In the genomic region with DNA sequence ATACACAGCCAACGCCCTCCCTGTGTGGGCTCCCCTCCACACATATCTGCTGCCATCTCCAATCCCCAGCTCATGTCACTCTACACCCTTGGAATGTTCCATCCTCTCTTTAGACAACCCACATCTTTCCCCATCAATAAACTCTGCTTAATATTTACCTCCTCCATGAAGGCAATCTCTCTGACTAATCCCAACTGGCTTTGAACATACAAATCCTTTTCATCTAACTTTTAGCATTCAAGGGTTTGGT, we compare ENCODE assay signal across 23 cellular contexts.
DNase-seq lines count a peak whose midpoint lies in the region; ATAC-seq, FAIRE-seq and TF ChIP-seq lines count a peak whose summit lies in the region.
"Had no signal": no experiment of that assay in that cellular context is flagged by ENCODE, and none has a peak within 500 bp of the region (broad histone marks: within the 10 kb centered on the region; RNA-seq: fewer than 3 reads in every experiment).

No MANE protein-coding gene starts in this region.

- CTCF ChIA-PET in HEK293 (lab: Yijun Ruan, JAX), result interaction anchor here (0.5 to 8.1 kb wide), 3 partner anchors 58 to 540 kb away, joined by 3 to 72 read pairs (median 4); no protein-coding TSS in a partner anchor

- no peak overlapping the region for H3K4me2 ChIP-seq in neural cell (ENCODE audit: low read length)
- H3K4me2 ChIP-seq: A549; BLaER1 treated with 17β-estradiol and CSF1 and Interleukin-3, amounts not matched to agents 10 nM and 100 nM had no signal

- H3K27ac Mint-ChIP-seq in glutamatergic neuron (ENCODE audit: unreplicated experiment), result peak overlapping the region; percentile 14
- H3K27ac Mint-ChIP-seq: B cell; CD4-positive, alpha-beta T cell; CD8-positive, alpha-beta T cell had no signal

- H3K27me3 ChIP-seq in neural cell (ENCODE audit: insufficient read depth, low read depth, low read length), result no peaks in the 10 kb centered on the region
- H3K27me3 ChIP-seq: BLaER1 treated with 17β-estradiol and CSF1 and Interleukin-3, amounts not matched to agents 10 nM and 100 nM had no signal

- H3K9me2 ChIP-seq in neural cell (ENCODE audit: insufficient read depth, low read length), result no peaks in the 10 kb centered on the region

- H3K4me3 ChIP-seq in HEK293 (ENCODE audit: low read depth, low read length) (no peak overlapping the region), neural cell (ENCODE audit: low read length) (no peak overlapping the region)
- H3K4me3 ChIP-seq: A549; BLaER1 treated with 17β-estradiol and CSF1 and Interleukin-3, amounts not matched to agents 10 nM and 100 nM had no signal

- H3K36me3 ChIP-seq in HEK293 (ENCODE audit: control insufficient read depth in 2 of 2, insufficient read depth in 1 of 2, low read length in 2 of 2) (no peaks in the 10 kb centered on the region), neural cell (ENCODE audit: insufficient read depth, low read length) (no peaks in the 10 kb centered on the region)
- H3K36me3 ChIP-seq: BLaER1 treated with 17β-estradiol and CSF1 and Interleukin-3, amounts not matched to agents 10 nM and 100 nM had no signal

- DNase-seq in glutamatergic neuron (no peak), urothelium cell line (ENCODE audit: low spot score) (no peak), SHP77 (lab: John Stamatoyannopoulos, UW) (no peak)
- DNase-seq: AML-193; Caco-2; Calu3; CD4-positive, alpha-beta T cell; CD8-positive, alpha-beta T cell; DMS79 treated with DMSO at 0.1 percent for 48 hours; GF-D8 had no signal

- H3K9me3 ChIP-seq in HEK293 (ENCODE audit: control insufficient read depth, insufficient read depth, low read depth, low read length) (no peaks in the 10 kb centered on the region), neural cell (ENCODE audit: low read length) (no peaks in the 10 kb centered on the region)
- H3K9me3 ChIP-seq: A549; BLaER1 treated with 17β-estradiol and CSF1 and Interleukin-3, amounts not matched to agents 10 nM and 100 nM; Caco-2 had no signal

- H3K36me3 Mint-ChIP-seq in glutamatergic neuron (ENCODE audit: unreplicated experiment), result no peaks in the 10 kb centered on the region
- H3K36me3 Mint-ChIP-seq: CD8-positive, alpha-beta T cell had no signal

- H3K4me1 ChIP-seq in HEK293 (ENCODE audit: control insufficient read depth, insufficient read depth, low read length), result no peaks in the 10 kb centered on the region
- H3K4me1 ChIP-seq: A549; BLaER1 treated with 17β-estradiol and CSF1 and Interleukin-3, amounts not matched to agents 10 nM and 100 nM; Caco-2 had no signal

- no peak for TF ChIP-seq EP300 in neural cell (conservative IDR thresholded peaks at IDR 0.05; ENCODE audit: poor library complexity, severe bottlenecking)

- peaks cover 5% of the 10 kb centered on the region for H3F3A ChIP-seq in neural cell (ENCODE audit: insufficient read depth, low read length, poor library complexity, severe bottlenecking)

- H3K4me3 Mint-ChIP-seq in glutamatergic neuron (ENCODE audit: unreplicated experiment), result no peak overlapping the region
- H3K4me3 Mint-ChIP-seq: B cell; CD4-positive, alpha-beta T cell; CD8-positive, alpha-beta T cell had no signal

- TF ChIP-seq CTCF in HEK293 (tag by site-specific recombination; IDR thresholded peaks at IDR 0.05), result no peak
- TF ChIP-seq CTCF in glutamatergic neuron (IDR thresholded peaks at IDR 0.05; ENCODE audit: partially characterized antibody, unreplicated experiment), result no peak
- TF ChIP-seq CTCF in neural cell (IDR thresholded peaks at IDR 0.05; ENCODE audit: poor library complexity, severe bottlenecking), result no peak

- no peak overlapping the region for H2AFZ ChIP-seq in neural cell (ENCODE audit: low read depth, low read length)

- peaks cover 28% of the 10 kb centered on the region for H3K4me1 Mint-ChIP-seq in glutamatergic neuron (ENCODE audit: low read depth, unreplicated experiment)
- H3K4me1 Mint-ChIP-seq: B cell had no signal

- peaks cover 2% of the 10 kb centered on the region for H3K27me3 Mint-ChIP-seq in glutamatergic neuron (ENCODE audit: unreplicated experiment)
- H3K27me3 Mint-ChIP-seq: CD4-positive, alpha-beta T cell had no signal

- no peaks in the 10 kb centered on the region for H4K20me1 ChIP-seq in neural cell (ENCODE audit: insufficient read depth)
- H4K20me1 ChIP-seq: BLaER1 treated with 17β-estradiol and CSF1 and Interleukin-3, amounts not matched to agents 10 nM and 100 nM had no signal

- H3K9ac ChIP-seq in neural cell (ENCODE audit: low read length), result no peak overlapping the region
- H3K9ac ChIP-seq: BLaER1 treated with 17β-estradiol and CSF1 and Interleukin-3, amounts not matched to agents 10 nM and 100 nM had no signal

- H3K9me3 Mint-ChIP-seq in glutamatergic neuron (ENCODE audit: unreplicated experiment), result no peaks in the 10 kb centered on the region
- H3K9me3 Mint-ChIP-seq: CD4-positive, alpha-beta T cell; CD8-positive, alpha-beta T cell had no signal

- no peaks in the 10 kb centered on the region for H3K79me2 ChIP-seq in neural cell (replicated peaks; ENCODE audit: insufficient read depth, low read length)

- H3K27ac ChIP-seq in HEK293 (ENCODE audit: extremely low read depth, low read depth, low read length) (no peak overlapping the region), neural cell (ENCODE audit: low read length) (peak overlapping the region; percentile 84)
- H3K27ac ChIP-seq: 22Rv1; A549; BLaER1 treated with 17β-estradiol and CSF1 and Interleukin-3, amounts not matched to agents 10 nM and 100 nM; C4-2B had no signal

- POLR2A ChIA-PET in HEK293 (lab: Yijun Ruan, JAX), result no interaction called here

- ATAC-seq in GM19467 (IDR thresholded peaks at IDR 0.05; ENCODE audit: unreplicated experiment) (no peak), GM21825 (IDR thresholded peaks at IDR 0.05; ENCODE audit: unreplicated experiment) (no peak)
- ATAC-seq: A549; CD8-positive, alpha-beta T cell had no signal

- TF ChIP-seq RAD21 in neural cell (conservative IDR thresholded peaks at IDR 0.05), result no peak

- FAIRE-seq in urothelium cell line (lab: Jason Lieb, UNC), result peak; percentile 70
- FAIRE-seq: A549, D721Med, G401.6, GM12891, GM19239 had no signal

TF ChIP-seq in HEK293, 187 proteins besides CTCF, POLR2A, EP300 and RAD21:
- TF ChIP-seq, protein P1, sequence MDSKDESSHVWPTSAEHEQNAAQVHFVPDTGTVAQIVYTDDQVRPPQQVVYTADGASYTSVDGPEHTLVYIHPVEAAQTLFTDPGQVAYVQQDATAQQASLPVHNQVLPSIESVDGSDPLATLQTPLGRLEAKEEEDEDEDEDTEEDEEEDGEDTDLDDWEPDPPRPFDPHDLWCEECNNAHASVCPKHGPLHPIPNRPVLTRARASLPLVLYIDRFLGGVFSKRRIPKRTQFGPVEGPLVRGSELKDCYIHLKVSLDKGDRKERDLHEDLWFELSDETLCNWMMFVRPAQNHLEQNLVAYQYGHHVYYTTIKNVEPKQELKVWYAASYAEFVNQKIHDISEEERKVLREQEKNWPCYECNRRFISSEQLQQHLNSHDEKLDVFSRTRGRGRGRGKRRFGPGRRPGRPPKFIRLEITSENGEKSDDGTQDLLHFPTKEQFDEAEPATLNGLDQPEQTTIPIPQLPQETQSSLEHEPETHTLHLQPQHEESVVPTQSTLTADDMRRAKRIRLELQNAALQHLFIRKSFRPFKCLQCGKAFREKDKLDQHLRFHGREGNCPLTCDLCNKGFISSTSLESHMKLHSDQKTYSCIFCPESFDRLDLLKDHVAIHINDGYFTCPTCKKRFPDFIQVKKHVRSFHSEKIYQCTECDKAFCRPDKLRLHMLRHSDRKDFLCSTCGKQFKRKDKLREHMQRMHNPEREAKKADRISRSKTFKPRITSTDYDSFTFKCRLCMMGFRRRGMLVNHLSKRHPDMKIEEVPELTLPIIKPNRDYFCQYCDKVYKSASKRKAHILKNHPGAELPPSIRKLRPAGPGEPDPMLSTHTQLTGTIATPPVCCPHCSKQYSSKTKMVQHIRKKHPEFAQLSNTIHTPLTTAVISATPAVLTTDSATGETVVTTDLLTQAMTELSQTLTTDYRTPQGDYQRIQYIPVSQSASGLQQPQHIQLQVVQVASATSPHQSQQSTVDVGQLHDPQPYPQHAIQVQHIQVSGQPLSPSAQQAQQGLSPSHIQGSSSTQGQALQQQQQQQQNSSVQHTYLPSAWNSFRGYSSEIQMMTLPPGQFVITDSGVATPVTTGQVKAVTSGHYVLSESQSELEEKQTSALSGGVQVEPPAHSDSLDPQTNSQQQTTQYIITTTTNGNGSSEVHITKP (tag by site-specific recombination; IDR thresholded peaks at IDR 0.05), result 0 out of 2 replicates have a peak, but pooled peaks have one; percentile 43
- no peak for TF ChIP-seq SP3 (tag by site-specific recombination; IDR thresholded peaks at IDR 0.05)

TF ChIP-seq in neural cell, 6 proteins besides CTCF, POLR2A, EP300 and RAD21:
- TF ChIP-seq POLR2AphosphoS5 (IDR thresholded peaks at IDR 0.05) (no peak), SMC3 (conservative IDR thresholded peaks at IDR 0.05; ENCODE audit: poor library complexity) (no peak), EZH2 (IDR thresholded peaks at IDR 0.05; ENCODE audit: borderline replicate concordance, insufficient read depth, low read length, poor library complexity, severe bottlenecking) (no peak), TAF1 (IDR thresholded peaks at IDR 0.05; ENCODE audit: low read depth) (no peak), MXI1 (conservative IDR thresholded peaks at IDR 0.05; ENCODE audit: poor library complexity, severe bottlenecking) (no peak)
- TF ChIP-seq, protein P2, sequence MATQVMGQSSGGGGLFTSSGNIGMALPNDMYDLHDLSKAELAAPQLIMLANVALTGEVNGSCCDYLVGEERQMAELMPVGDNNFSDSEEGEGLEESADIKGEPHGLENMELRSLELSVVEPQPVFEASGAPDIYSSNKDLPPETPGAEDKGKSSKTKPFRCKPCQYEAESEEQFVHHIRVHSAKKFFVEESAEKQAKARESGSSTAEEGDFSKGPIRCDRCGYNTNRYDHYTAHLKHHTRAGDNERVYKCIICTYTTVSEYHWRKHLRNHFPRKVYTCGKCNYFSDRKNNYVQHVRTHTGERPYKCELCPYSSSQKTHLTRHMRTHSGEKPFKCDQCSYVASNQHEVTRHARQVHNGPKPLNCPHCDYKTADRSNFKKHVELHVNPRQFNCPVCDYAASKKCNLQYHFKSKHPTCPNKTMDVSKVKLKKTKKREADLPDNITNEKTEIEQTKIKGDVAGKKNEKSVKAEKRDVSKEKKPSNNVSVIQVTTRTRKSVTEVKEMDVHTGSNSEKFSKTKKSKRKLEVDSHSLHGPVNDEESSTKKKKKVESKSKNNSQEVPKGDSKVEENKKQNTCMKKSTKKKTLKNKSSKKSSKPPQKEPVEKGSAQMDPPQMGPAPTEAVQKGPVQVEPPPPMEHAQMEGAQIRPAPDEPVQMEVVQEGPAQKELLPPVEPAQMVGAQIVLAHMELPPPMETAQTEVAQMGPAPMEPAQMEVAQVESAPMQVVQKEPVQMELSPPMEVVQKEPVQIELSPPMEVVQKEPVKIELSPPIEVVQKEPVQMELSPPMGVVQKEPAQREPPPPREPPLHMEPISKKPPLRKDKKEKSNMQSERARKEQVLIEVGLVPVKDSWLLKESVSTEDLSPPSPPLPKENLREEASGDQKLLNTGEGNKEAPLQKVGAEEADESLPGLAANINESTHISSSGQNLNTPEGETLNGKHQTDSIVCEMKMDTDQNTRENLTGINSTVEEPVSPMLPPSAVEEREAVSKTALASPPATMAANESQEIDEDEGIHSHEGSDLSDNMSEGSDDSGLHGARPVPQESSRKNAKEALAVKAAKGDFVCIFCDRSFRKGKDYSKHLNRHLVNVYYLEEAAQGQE (IDR thresholded peaks at IDR 0.05; ENCODE audit: borderline replicate concordance), result no peak
